ENCODE assay signal across 21 cellular contexts in the genomic region with DNA sequence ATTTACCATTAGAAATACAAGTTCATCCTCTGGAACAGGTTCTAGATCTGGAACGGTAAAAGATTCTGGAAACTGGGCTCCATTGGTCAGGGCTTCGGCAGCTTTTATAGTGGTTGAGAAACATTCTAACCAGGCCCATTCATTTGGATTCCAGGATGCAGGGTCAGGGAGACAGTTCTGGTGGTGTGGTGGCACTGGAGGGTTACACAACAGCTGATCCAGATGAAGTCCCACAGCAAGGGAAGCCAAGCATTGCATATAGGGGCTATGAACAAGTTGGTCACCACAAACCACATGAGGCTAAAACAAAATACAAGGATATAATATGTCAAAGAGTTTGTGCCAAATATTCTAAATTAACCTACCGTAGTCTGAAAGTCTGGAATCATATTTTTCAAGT. TPM values are rescaled to one million over a fixed set of nuclear protein-coding genes. Genes with fewer than 3 reads are reported as not detected.
"Had no signal": no experiment of that assay in that cellular context is flagged by ENCODE, and none has a peak within 500 bp of the region (broad histone marks: within the 10 kb centered on the region; RNA-seq: fewer than 3 reads in every experiment).

No MANE protein-coding gene starts in this region.

- H3K4me1 ChIP-seq: colonic mucosa, esophagus squamous epithelium, foreskin keratinocyte, left ventricle myocardium inferior, lower lobe of right lung, suprapubic skin, thyroid gland, uterus had no signal

- H3K9me3 ChIP-seq: colonic mucosa, esophagus squamous epithelium, left ventricle myocardium inferior, lower lobe of right lung, neutrophil, suprapubic skin, thyroid gland, uterus had no signal

- H3K4me2 ChIP-seq: smooth muscle cell had no signal

- H3K27ac ChIP-seq: colonic mucosa, esophagus squamous epithelium, foreskin keratinocyte, left ventricle myocardium inferior, lower lobe of right lung, neutrophil, suprapubic skin, thyroid gland, uterus had no signal

- FAIRE-seq: kidney had no signal

- H3K27me3 ChIP-seq: colonic mucosa, esophagus squamous epithelium, foreskin keratinocyte, neutrophil, suprapubic skin, thyroid gland, uterus had no signal

- H3K36me3 ChIP-seq: uterus had no signal

- DNase-seq: colonic mucosa; dermis blood vessel endothelial cell; esophagus squamous epithelium; foreskin keratinocyte; immature natural killer cell; kidney; left cardiac atrium; left ventricle myocardium inferior; lower lobe of right lung; midbrain; naive thymus-derived CD4-positive, alpha-beta T cell; nephron progenitor cell; right cardiac atrium; stimulated activated CD4-positive, alpha-beta T cell treated with anti-CD3 and anti-CD28 coated beads, Interleukin-2, amount 100 ng/mL, for 48 hours; stimulated activated naive CD8-positive, alpha-beta T cell treated with anti-CD3 and anti-CD28 coated beads, Interleukin-15, Interleukin-2, amounts not matched to agents 100 U/mL and 50 U/mL, for 24 hours; thyroid gland; uterus had no signal

- ATAC-seq: foreskin keratinocyte; left cardiac atrium; lower lobe of right lung; naive thymus-derived CD4-positive, alpha-beta T cell; right cardiac atrium; stimulated activated naive CD8-positive, alpha-beta T cell treated with anti-CD3 and anti-CD28 coated beads, Interleukin-15, Interleukin-2, amounts not matched to agents 100 U/mL and 50 U/mL, for 24 hours had no signal

- H3K4me3 ChIP-seq: colonic mucosa, esophagus squamous epithelium, left ventricle myocardium inferior, lower lobe of right lung, smooth muscle cell, suprapubic skin, thyroid gland, uterus had no signal

RNA-seq across cellular contexts. Expression of gene FBXL22, which starts 43.0 kb away (rescaled TPM):
- total RNA-seq: dermis blood vessel endothelial cell, epithelial cell of proximal tubule, smooth muscle cell had no signal
